Comparison of ENCODE assay signal across 1 cellular context in the genomic region with DNA sequence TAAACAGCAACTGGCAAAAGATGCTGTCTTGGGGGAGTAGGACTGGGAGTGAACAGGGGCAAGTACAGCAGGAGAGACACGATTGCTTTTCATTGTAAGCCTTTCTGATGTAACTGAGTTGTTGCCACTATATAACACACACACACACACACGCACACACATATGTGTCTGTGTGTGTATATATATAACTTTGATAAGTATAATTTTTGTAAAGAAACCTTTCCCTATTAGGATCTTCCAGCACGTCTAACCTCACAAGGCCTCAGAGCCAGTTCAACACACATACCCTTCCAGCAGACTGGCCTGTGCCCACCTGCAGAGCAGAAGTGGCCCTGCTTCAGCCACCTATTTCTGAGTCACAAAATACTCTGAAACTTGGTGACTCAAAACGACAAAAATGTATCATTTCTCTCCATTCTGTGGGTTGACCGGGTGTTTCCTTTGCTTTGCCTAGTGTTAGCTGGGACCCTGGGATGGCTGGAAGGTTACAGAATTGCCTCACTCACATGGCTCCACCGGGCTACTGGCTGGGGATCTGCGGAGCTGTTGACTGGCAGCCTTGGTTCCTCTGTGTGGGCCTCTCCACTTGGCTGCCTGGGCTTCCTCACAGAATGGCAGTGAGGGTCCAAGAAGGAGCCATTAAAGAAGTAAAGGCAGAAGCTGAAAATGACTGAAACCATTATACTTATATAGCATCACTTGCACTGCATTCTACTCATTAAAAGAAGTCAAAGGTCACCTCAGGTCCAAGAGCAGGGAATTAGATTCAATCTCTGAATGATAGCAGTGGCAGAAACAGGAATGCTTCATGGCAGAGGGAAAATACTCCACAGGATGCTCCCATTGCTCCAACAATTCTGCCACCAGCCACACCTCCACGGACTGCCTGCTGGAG.
TF ChIP-seq lines count a peak whose summit lies in the region.

No MANE protein-coding gene starts in this region.

TF ChIP-seq in GM23338, 12 proteins besides CTCF, POLR2A, EP300 and RAD21 (continued from another document):
- TF ChIP-seq, protein P1, sequence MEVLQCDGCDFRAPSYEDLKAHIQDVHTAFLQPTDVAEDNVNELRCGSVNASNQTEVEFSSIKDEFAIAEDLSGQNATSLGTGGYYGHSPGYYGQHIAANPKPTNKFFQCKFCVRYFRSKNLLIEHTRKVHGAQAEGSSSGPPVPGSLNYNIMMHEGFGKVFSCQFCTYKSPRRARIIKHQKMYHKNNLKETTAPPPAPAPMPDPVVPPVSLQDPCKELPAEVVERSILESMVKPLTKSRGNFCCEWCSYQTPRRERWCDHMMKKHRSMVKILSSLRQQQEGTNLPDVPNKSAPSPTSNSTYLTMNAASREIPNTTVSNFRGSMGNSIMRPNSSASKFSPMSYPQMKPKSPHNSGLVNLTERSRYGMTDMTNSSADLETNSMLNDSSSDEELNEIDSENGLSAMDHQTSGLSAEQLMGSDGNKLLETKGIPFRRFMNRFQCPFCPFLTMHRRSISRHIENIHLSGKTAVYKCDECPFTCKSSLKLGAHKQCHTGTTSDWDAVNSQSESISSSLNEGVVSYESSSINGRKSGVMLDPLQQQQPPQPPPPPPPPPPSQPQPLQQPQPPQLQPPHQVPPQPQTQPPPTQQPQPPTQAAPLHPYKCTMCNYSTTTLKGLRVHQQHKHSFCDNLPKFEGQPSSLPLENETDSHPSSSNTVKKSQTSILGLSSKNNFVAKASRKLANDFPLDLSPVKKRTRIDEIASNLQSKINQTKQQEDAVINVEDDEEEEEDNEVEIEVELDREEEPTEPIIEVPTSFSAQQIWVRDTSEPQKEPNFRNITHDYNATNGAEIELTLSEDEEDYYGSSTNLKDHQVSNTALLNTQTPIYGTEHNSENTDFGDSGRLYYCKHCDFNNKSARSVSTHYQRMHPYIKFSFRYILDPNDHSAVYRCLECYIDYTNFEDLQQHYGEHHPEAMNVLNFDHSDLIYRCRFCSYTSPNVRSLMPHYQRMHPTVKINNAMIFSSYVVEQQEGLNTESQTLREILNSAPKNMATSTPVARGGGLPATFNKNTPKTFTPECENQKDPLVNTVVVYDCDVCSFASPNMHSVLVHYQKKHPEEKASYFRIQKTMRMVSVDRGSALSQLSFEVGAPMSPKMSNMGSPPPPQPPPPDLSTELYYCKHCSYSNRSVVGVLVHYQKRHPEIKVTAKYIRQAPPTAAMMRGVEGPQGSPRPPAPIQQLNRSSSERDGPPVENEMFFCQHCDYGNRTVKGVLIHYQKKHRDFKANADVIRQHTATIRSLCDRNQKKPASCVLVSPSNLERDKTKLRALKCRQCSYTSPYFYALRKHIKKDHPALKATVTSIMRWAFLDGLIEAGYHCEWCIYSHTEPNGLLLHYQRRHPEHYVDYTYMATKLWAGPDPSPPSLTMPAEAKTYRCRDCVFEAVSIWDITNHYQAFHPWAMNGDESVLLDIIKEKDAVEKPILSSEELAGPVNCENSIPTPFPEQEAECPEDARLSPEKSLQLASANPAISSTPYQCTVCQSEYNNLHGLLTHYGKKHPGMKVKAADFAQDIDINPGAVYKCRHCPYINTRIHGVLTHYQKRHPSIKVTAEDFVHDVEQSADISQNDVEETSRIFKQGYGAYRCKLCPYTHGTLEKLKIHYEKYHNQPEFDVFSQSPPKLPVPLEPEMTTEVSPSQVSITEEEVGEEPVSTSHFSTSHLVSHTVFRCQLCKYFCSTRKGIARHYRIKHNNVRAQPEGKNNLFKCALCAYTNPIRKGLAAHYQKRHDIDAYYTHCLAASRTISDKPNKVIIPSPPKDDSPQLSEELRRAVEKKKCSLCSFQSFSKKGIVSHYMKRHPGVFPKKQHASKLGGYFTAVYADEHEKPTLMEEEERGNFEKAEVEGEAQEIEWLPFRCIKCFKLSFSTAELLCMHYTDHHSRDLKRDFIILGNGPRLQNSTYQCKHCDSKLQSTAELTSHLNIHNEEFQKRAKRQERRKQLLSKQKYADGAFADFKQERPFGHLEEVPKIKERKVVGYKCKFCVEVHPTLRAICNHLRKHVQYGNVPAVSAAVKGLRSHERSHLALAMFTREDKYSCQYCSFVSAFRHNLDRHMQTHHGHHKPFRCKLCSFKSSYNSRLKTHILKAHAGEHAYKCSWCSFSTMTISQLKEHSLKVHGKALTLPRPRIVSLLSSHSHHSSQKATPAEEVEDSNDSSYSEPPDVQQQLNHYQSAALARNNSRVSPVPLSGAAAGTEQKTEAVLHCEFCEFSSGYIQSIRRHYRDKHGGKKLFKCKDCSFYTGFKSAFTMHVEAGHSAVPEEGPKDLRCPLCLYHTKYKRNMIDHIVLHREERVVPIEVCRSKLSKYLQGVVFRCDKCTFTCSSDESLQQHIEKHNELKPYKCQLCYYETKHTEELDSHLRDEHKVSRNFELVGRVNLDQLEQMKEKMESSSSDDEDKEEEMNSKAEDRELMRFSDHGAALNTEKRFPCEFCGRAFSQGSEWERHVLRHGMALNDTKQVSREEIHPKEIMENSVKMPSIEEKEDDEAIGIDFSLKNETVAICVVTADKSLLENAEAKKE (CRISPR knock-in tag; IDR thresholded peaks at IDR 0.05): no peak
- TF ChIP-seq, protein P2, sequence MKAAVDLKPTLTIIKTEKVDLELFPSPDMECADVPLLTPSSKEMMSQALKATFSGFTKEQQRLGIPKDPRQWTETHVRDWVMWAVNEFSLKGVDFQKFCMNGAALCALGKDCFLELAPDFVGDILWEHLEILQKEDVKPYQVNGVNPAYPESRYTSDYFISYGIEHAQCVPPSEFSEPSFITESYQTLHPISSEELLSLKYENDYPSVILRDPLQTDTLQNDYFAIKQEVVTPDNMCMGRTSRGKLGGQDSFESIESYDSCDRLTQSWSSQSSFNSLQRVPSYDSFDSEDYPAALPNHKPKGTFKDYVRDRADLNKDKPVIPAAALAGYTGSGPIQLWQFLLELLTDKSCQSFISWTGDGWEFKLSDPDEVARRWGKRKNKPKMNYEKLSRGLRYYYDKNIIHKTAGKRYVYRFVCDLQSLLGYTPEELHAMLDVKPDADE (IDR thresholded peaks at IDR 0.05): no peak
- no peak for TF ChIP-seq STAT1 (IDR thresholded peaks at IDR 0.05; ENCODE audit: unreplicated experiment)
- TF ChIP-seq EZH2 (IDR thresholded peaks at IDR 0.05; ENCODE audit: low read depth, unreplicated experiment): no peak
- TF ChIP-seq ZNF331 (CRISPR knock-in tag; IDR thresholded peaks at IDR 0.05; ENCODE audit: low read depth): no peak
- TF ChIP-seq POLR2AphosphoS5 (IDR thresholded peaks at IDR 0.05; ENCODE audit: low read depth): no peak
- TF ChIP-seq ZNF114 (CRISPR knock-in tag; IDR thresholded peaks at IDR 0.05): no peak
